Comparison of ENCODE assay signal across 8 cellular contexts in the genomic region with DNA sequence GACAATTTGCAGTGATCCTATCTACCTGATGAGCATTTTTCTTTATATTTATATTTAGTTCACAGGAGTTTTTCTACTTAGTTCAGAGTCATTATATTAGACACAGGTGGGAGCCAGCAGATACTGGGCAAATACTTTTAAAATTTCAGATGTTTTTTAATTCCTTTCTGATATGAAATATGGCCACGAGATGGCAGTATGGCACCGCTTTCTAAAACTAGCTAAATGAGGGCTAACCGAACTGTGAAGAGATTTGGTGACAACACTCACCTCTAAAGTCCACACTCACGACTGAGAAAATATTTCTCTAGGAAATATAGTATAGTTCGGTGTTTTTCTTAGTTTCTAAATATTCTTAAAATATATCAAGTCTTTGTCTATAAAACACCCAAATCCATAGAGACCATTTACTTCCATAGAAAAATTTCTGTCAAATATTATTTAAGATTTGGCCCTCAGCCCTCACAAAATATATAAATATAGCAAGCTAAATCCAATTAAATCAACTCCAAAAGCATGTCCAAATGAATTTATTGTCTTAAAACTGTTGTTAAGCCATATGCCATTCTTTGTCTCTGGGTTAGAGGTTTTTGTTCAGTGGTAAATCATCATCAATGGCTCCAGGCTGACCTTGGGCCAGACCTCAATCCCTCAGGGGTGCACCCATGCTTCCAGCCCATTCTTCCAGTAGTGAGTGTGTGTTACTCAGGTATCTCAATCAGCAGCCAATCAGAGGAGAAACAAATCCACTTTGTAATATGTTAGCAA.
A peak's percentile ranks its signal among the peaks of the same experiment; 100 is the strongest.
DNase-seq lines count a peak whose midpoint lies in the region; ATAC-seq and TF ChIP-seq lines count a peak whose summit lies in the region.

No MANE protein-coding gene starts in this region.

- H3K27me3 ChIP-seq in WERI-Rb-1 (ENCODE audit: insufficient read depth, low read depth, severe bottlenecking), result no peaks in the 10 kb centered on the region
- no peaks in the 10 kb centered on the region for H3K27me3 ChIP-seq in breast epithelium

- TF ChIP-seq POLR2A in breast epithelium (IDR thresholded peaks at IDR 0.05), result no peak

- H3K4me3 ChIP-seq in WERI-Rb-1 (ENCODE audit: low read depth, low read length) (no peak overlapping the region), breast epithelium (no peak overlapping the region)

- H3K4me1 ChIP-seq in breast epithelium, result no peaks in the 10 kb centered on the region

- H3K36me3 ChIP-seq in WERI-Rb-1 (peaks cover 3% of the 10 kb centered on the region), breast epithelium (no peaks in the 10 kb centered on the region)

- peak; percentile 46; the same call in 1 of the 2 replicates for TF ChIP-seq CTCF in WERI-Rb-1 (IDR thresholded peaks at IDR 0.05; ENCODE audit: low read depth, low read length)
- TF ChIP-seq CTCF in breast epithelium (IDR thresholded peaks at IDR 0.05), result peak in 2 of 3 donors; percentile 46 to 73

- no peak overlapping the region for H3K27ac ChIP-seq in WERI-Rb-1
- H3K27ac ChIP-seq in breast epithelium, result no peak overlapping the region

- no peaks in the 10 kb centered on the region for H3K9me3 ChIP-seq in WERI-Rb-1 (ENCODE audit: severe bottlenecking)
- H3K9me3 ChIP-seq in breast epithelium, result no peaks in the 10 kb centered on the region

- peak; percentile 78 for ATAC-seq in left lobe of liver
- no peak for ATAC-seq in HG03039 (IDR thresholded peaks at IDR 0.05; ENCODE audit: unreplicated experiment)

- intact Hi-C loops in breast epithelium (cut with DNase I; ENCODE audit: low total_unique reads), result no loop called here

- peak; percentile 47 for DNase-seq in SIG-M5 treated with dmso at 0.1 percent for 504 hours (lab: John Stamatoyannopoulos, UW; ENCODE audit: unreplicated experiment)
- DNase-seq in SIG-M5 (lab: John Stamatoyannopoulos, UW), result no peak
- DNase-seq in NCI-H2107 (lab: John Stamatoyannopoulos, UW), result peak; percentile 3
- DNase-seq in WERI-Rb-1, result peak; percentile 61
- DNase-seq in breast epithelium (ENCODE audit: low spot score in 2 of 2), result no peak
- DNase-seq in left lobe of liver (ENCODE audit: low spot score), result no peak
- DNase-seq in stimulated activated CD4-positive, alpha-beta T cell treated with anti-CD3 and anti-CD28 coated beads, TNF-alpha, amount 100 ng/mL, for 1 hour (ENCODE audit: low read depth in 3 of 3, low spot score in 1 of 3), result peak; percentile 14 to 36 (median 21)

Comparison
In these comparisons a context has a peak if more than half of its experiments do, and no peak if none do; other contexts are left out.
1. DNase-seq: peak in SIG-M5 treated with dmso at 0.1 percent for 504 hours (single experiment), NCI-H2107 (single experiment), WERI-Rb-1 (single experiment) and stimulated activated CD4-positive, alpha-beta T cell treated with anti-CD3 and anti-CD28 coated beads, TNF-alpha, amount 100 ng/mL, for 1 hour (3 of 3); none in SIG-M5 (single experiment), breast epithelium (0 of 2) and left lobe of liver (single experiment).